Comparison of ENCODE assay signal across 7 cellular contexts in the genomic region with DNA sequence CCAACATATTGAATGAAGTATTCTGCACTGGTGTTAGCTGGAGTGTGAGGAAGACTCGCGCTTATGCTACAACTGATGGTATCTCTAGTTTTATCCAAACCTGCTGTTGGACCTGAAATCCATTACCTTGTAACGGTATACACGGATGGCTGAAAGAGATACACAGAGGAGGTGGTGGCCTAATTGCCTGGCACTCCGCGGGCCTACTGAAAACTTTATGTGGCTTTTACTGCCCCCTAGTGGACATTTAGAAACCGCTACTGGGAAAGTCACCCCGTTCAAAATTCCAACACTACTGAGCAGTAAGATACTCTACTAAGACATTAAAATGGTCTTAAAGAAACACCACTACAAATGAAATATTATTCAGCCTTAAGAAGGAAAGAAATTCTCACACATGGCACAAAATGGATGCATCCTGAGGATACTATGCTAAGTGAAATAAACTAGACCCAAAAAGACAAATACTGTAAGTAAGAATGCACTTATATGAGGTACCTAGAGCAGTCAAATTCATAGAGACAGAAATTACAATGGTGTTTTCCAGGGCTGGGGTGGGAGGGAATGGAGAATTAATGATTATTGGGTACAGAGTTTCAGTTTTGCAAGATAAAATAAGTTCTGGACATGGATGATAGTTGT.
DNase-seq lines count a peak whose midpoint lies in the region; ATAC-seq and TF ChIP-seq lines count a peak whose summit lies in the region.

No MANE protein-coding gene starts in this region.

- TF ChIP-seq EP300 in Ishikawa (IDR thresholded peaks at IDR 0.05; ENCODE audit: borderline replicate concordance) = no peak

- BruUV-seq in OCI-LY7 (replicated peaks; lab: Mats Ljungman, UMichigan) = no TSS peak

- H3K4me1 ChIP-seq in OCI-LY7 (ENCODE audit: insufficient read depth, low read length, poor library complexity, severe bottlenecking) = peaks cover 45% of the 10 kb centered on the region

- peak overlapping the region; percentile 92; the same call in 1 of the 2 replicates for H2AFZ ChIP-seq in OCI-LY7 (ENCODE audit: low read length)

- no peaks in the 10 kb centered on the region for H4K20me1 ChIP-seq in OCI-LY7 (ENCODE audit: insufficient read depth, low read length)

- POLR2A ChIA-PET in OCI-LY7 (lab: Charles Lee) = no interaction called here

- H3K4me3 ChIP-seq in OCI-LY7 (ENCODE audit: low read depth, low read length, poor library complexity, severe bottlenecking) = peak overlapping the region; percentile 32

- ATAC-seq in GM19463 (IDR thresholded peaks at IDR 0.05; ENCODE audit: unreplicated experiment) = no peak

- H3K4me3 Mint-ChIP-seq in activated naive CD4-positive, alpha-beta T cell treated with anti-CD3 and anti-CD28 coated beads, Interleukin-2, amount 10 ng/mL, durations not matched to agents 7 days and 5 days = no peak overlapping the region

- no peaks in the 10 kb centered on the region for H3K27me3 Mint-ChIP-seq in activated naive CD4-positive, alpha-beta T cell treated with anti-CD3 and anti-CD28 coated beads, Interleukin-2, amount 10 ng/mL, durations not matched to agents 7 days and 5 days

- peak overlapping the region; percentile 67 for H3K4me2 ChIP-seq in OCI-LY7 (ENCODE audit: low read length)

- TF ChIP-seq RAD21 in Ishikawa (IDR thresholded peaks at IDR 0.05; ENCODE audit: low read depth) = peak; percentile 87

- H3K9me2 ChIP-seq in OCI-LY7 (ENCODE audit: insufficient read depth, low read length) = no peaks in the 10 kb centered on the region

- intact Hi-C loops in OCI-LY7 (cut with micrococcal nuclease; ENCODE audit: unreplicated experiment) = loop anchor here (1.0 to 5.0 kb wide), 7 partner anchors 49 to 445 kb away; no protein-coding TSS in a partner anchor
- intact Hi-C loops in posterior cingulate gyrus (cut with DNase I) = loop anchor here (2.0 to 5.0 kb wide), 3 partner anchors 250 to 446 kb away; no protein-coding TSS in a partner anchor

- peak; percentile 59 for DNase-seq in GM04504 (ENCODE audit: low read depth)
- DNase-seq in OCI-LY7 (ENCODE audit: low spot score) = peak; percentile 95
- DNase-seq in activated naive CD4-positive, alpha-beta T cell treated with anti-CD3 and anti-CD28 coated beads, Interleukin-2, amount 10 ng/mL, durations not matched to agents 7 days and 5 days = peak; percentile 57
- peak; percentile 73 for DNase-seq in glomerular visceral epithelial cell (ENCODE audit: extremely low spot score)
- DNase-seq in posterior cingulate gyrus = peak; percentile 29 to 90 (median 57)

- no peak overlapping the region for H3K27ac Mint-ChIP-seq in activated naive CD4-positive, alpha-beta T cell treated with anti-CD3 and anti-CD28 coated beads, Interleukin-2, amount 10 ng/mL, durations not matched to agents 7 days and 5 days

- H3K27ac ChIP-seq in OCI-LY7 (ENCODE audit: low read depth, low read length, poor library complexity, severe bottlenecking) = peak overlapping the region; percentile 82

- no peaks in the 10 kb centered on the region for H3K4me1 Mint-ChIP-seq in activated naive CD4-positive, alpha-beta T cell treated with anti-CD3 and anti-CD28 coated beads, Interleukin-2, amount 10 ng/mL, durations not matched to agents 7 days and 5 days

- H3K36me3 ChIP-seq in OCI-LY7 (ENCODE audit: insufficient read depth, low read length) = no peaks in the 10 kb centered on the region

- H3K9me3 ChIP-seq in OCI-LY7 (ENCODE audit: low read length) = no peaks in the 10 kb centered on the region

- no peaks in the 10 kb centered on the region for H3K9me3 Mint-ChIP-seq in activated naive CD4-positive, alpha-beta T cell treated with anti-CD3 and anti-CD28 coated beads, Interleukin-2, amount 10 ng/mL, durations not matched to agents 7 days and 5 days

- no peaks in the 10 kb centered on the region for H3K79me2 ChIP-seq in OCI-LY7 (ENCODE audit: insufficient read depth, low read depth, low read length)

- peak; percentile 99 for TF ChIP-seq CTCF in OCI-LY7 (conservative IDR thresholded peaks at IDR 0.05; ENCODE audit: low read length)

- CTCF ChIA-PET in OCI-LY7 (lab: Charles Lee; ENCODE audit: unreplicated experiment) = no interaction called here
- CTCF ChIA-PET in activated naive CD4-positive, alpha-beta T cell treated with anti-CD3 and anti-CD28 coated beads, Interleukin-2, amount 10 ng/mL, durations not matched to agents 7 days and 5 days (lab: Charles Lee) = interaction anchor here (0.6 to 1.3 kb wide), 3 partner anchors 246 to 306 kb away, joined by 3 to 4 read pairs (median 3); no protein-coding TSS in a partner anchor

- H3K36me3 Mint-ChIP-seq in activated naive CD4-positive, alpha-beta T cell treated with anti-CD3 and anti-CD28 coated beads, Interleukin-2, amount 10 ng/mL, durations not matched to agents 7 days and 5 days = no peaks in the 10 kb centered on the region

TF ChIP-seq in Ishikawa, 13 proteins besides CTCF, POLR2A, EP300 and RAD21:
- TF ChIP-seq CREB1 (IDR thresholded peaks at IDR 0.05; ENCODE audit: low read depth) (no peak), CEBPB (IDR thresholded peaks at IDR 0.05) (no peak)
TF ChIP-seq in Ishikawa: peak in this region for 0.
